ENCODE assay signal across 15 cellular contexts in genomic region chr15:30103941-30104507, GRCh38. TPM values are rescaled to one million over a fixed set of nuclear protein-coding genes. Genes with fewer than 3 reads are reported as not detected.
A peak's percentile ranks its signal among the peaks of the same experiment; 100 is the strongest.
DNase-seq lines count a peak whose midpoint lies in the region; ATAC-seq and TF ChIP-seq lines count a peak whose summit lies in the region.
"Not testable (repeated sequence)": the region's sequence is repeated elsewhere in the genome, so short reads cannot be mapped to it uniquely, and the experiment has no call there.
"Had no signal": no experiment of that assay in that cellular context is flagged by ENCODE, and none has a peak within 500 bp of the region (broad histone marks: within the 10 kb centered on the region; RNA-seq: fewer than 3 reads in every experiment).

No MANE protein-coding gene starts in this region.

- H3K4ac ChIP-seq in IMR-90 (ENCODE audit: low read depth, low read length): not testable (repeated sequence)

- not testable (repeated sequence) for H4K5ac ChIP-seq in IMR-90 (ENCODE audit: low read depth, low read length)

- not testable (repeated sequence) for H2AK5ac ChIP-seq in IMR-90 (ENCODE audit: low read depth, low read length)

- not testable (repeated sequence) for BruUV-seq in IMR-90 (replicated peaks; lab: Mats Ljungman, UMichigan)

- not testable (repeated sequence) for H3K4me1 ChIP-seq in BLaER1 treated with 17β-estradiol and CSF1 and Interleukin-3, amounts not matched to agents 10 nM and 100 nM; IMR-90 (ENCODE audit: control insufficient read depth, insufficient read depth, low read length); iPS-20b (ENCODE audit: insufficient read depth, low read length); naive thymus-derived CD4-positive, alpha-beta T cell (ENCODE audit: control insufficient read depth in 2 of 2, insufficient read depth in 2 of 2, low read length in 2 of 2)

- H2BK15ac ChIP-seq in IMR-90 (ENCODE audit: low read depth, low read length): not testable (repeated sequence)

- not testable (repeated sequence) for H3K9me3 ChIP-seq in BLaER1 treated with 17β-estradiol and CSF1 and Interleukin-3, amounts not matched to agents 10 nM and 100 nM (replicated peaks in 1 of 11); IMR-90 (ENCODE audit: control insufficient read depth, insufficient read depth, low read length); iPS-20b (ENCODE audit: insufficient read depth, low read depth, low read length); naive thymus-derived CD4-positive, alpha-beta T cell (ENCODE audit: control insufficient read depth in 2 of 3, low read length in 3 of 3)

- H3K79me1 ChIP-seq in IMR-90 (ENCODE audit: low read depth in 1 of 2, low read length in 2 of 2): not testable (repeated sequence)

- not testable (repeated sequence) for H3K23ac ChIP-seq in IMR-90 (ENCODE audit: low read depth, low read length)

- CTCF ChIA-PET in IMR-90 (lab: Yijun Ruan, JAX); activated CD8-positive, alpha-beta T cell treated with anti-CD3 and anti-CD28 coated beads, Interleukin-2, amount 10 ng/mL, durations not matched to agents 7 days and 5 days (lab: Charles Lee); naive thymus-derived CD4-positive, alpha-beta T cell (lab: Charles Lee): not testable (repeated sequence)

- H3K36me3 ChIP-seq in BLaER1 treated with 17β-estradiol and CSF1 and Interleukin-3, amounts not matched to agents 10 nM and 100 nM; IMR-90 (ENCODE audit: control insufficient read depth, insufficient read depth, low read length); iPS-20b (ENCODE audit: insufficient read depth, low read depth, low read length); naive thymus-derived CD4-positive, alpha-beta T cell (ENCODE audit: control insufficient read depth in 2 of 3, insufficient read depth in 3 of 3, low read length in 3 of 3): not testable (repeated sequence)

- not testable (repeated sequence) for H2AK9ac ChIP-seq in IMR-90 (replicated peaks; ENCODE audit: low read depth, low read length, poor library complexity)

- not testable (repeated sequence) for H3K27me3 Mint-ChIP-seq in activated CD8-positive, alpha-beta T cell treated with anti-CD3 and anti-CD28 coated beads, Interleukin-2, amount 10 ng/mL, durations not matched to agents 7 days and 5 days (ENCODE audit: low read depth); chondrocyte (ENCODE audit: low read depth); naive thymus-derived CD4-positive, alpha-beta T cell; stimulated activated naive B cell treated with anti-CD40 and anti-IgM and Interleukin-4, amounts not matched to agents 10 μg/mL and 1 μg/mL and 100 μg/mL, for 72 hours

- not testable (repeated sequence) for H4K8ac ChIP-seq in IMR-90 (ENCODE audit: low read depth in 2 of 2, low read length in 2 of 2)

- TF ChIP-seq CTCF in IMR-90 (conservative IDR thresholded peaks at IDR 0.05; ENCODE audit: low read depth, low read length); chondrocyte (IDR thresholded peaks at IDR 0.05): not testable (repeated sequence)

- H3K27ac ChIP-seq in BLaER1 treated with 17β-estradiol and CSF1 and Interleukin-3, amounts not matched to agents 10 nM and 100 nM; IMR-90 (ENCODE audit: insufficient read depth, low read length); iPS-20b (ENCODE audit: low read length); naive thymus-derived CD4-positive, alpha-beta T cell (ENCODE audit: low read depth, low read length): not testable (repeated sequence)

- peak overlapping the region in 8 of 10 experiments; percentile 37 to 64 (median 52); a peak in 14 of 20 replicates for H3K4me3 ChIP-seq in BLaER1 treated with 17β-estradiol and CSF1 and Interleukin-3, amounts not matched to agents 10 nM and 100 nM
- not testable (repeated sequence) for H3K4me3 ChIP-seq in IMR-90 (ENCODE audit: insufficient read depth, low read depth, low read length); naive thymus-derived CD4-positive, alpha-beta T cell (ENCODE audit: low read length)
- peak overlapping the region; percentile 35; the same call in 1 of the 2 replicates for H3K4me3 ChIP-seq in iPS-20b (ENCODE audit: low read length)

- not testable (repeated sequence) for H3K4me3 Mint-ChIP-seq in activated CD8-positive, alpha-beta T cell treated with anti-CD3 and anti-CD28 coated beads, Interleukin-2, amount 10 ng/mL, durations not matched to agents 7 days and 5 days; stimulated activated naive B cell treated with anti-CD40 and anti-IgM and Interleukin-4, amounts not matched to agents 10 μg/mL and 1 μg/mL and 100 μg/mL, for 72 hours
- H3K4me3 Mint-ChIP-seq in chondrocyte (ENCODE audit: unreplicated experiment): peak overlapping the region; percentile 35
- peak overlapping the region in 1 of 10 donors; percentile 20 for H3K4me3 Mint-ChIP-seq in naive thymus-derived CD4-positive, alpha-beta T cell

- in situ Hi-C loops in IMR-90 (cut with MboI; ENCODE audit: low sequenced_read_pairs): not testable (repeated sequence)

- dilution Hi-C loops in IMR-90 (cut with HindIII; ENCODE audit: low sequenced_read_pairs, unreplicated experiment): not testable (repeated sequence)

- H4K91ac ChIP-seq in IMR-90 (ENCODE audit: insufficient read depth, low read depth, low read length): not testable (repeated sequence)

- H3K27ac Mint-ChIP-seq in activated CD8-positive, alpha-beta T cell treated with anti-CD3 and anti-CD28 coated beads, Interleukin-2, amount 10 ng/mL, durations not matched to agents 7 days and 5 days; chondrocyte (ENCODE audit: unreplicated experiment); naive thymus-derived CD4-positive, alpha-beta T cell; stimulated activated naive B cell treated with anti-CD40 and anti-IgM and Interleukin-4, amounts not matched to agents 10 μg/mL and 1 μg/mL and 100 μg/mL, for 72 hours: not testable (repeated sequence)

- TF ChIP-seq RAD21 in IMR-90 (IDR thresholded peaks at IDR 0.05; ENCODE audit: low read length): not testable (repeated sequence)

- H3K4me2 ChIP-seq in BLaER1 treated with 17β-estradiol and CSF1 and Interleukin-3, amounts not matched to agents 10 nM and 100 nM: peak overlapping the region; percentile 29 to 70 (median 49); a peak in 16 of 22 replicates
- H3K4me2 ChIP-seq in IMR-90 (ENCODE audit: low read depth, low read length): not testable (repeated sequence)

- H3K36me3 Mint-ChIP-seq in activated CD8-positive, alpha-beta T cell treated with anti-CD3 and anti-CD28 coated beads, Interleukin-2, amount 10 ng/mL, durations not matched to agents 7 days and 5 days (ENCODE audit: low read depth); chondrocyte (ENCODE audit: low read depth); naive thymus-derived CD4-positive, alpha-beta T cell; stimulated activated naive B cell treated with anti-CD40 and anti-IgM and Interleukin-4, amounts not matched to agents 10 μg/mL and 1 μg/mL and 100 μg/mL, for 72 hours: not testable (repeated sequence)

- H3K9ac ChIP-seq in BLaER1 treated with 17β-estradiol and CSF1 and Interleukin-3, amounts not matched to agents 10 nM and 100 nM: peak overlapping the region in 1 of 11 experiments; percentile 47; a peak in 2 of 22 replicates
- H3K9ac ChIP-seq in IMR-90 (ENCODE audit: low read depth, low read length); iPS-20b (ENCODE audit: low read depth, low read length): not testable (repeated sequence)

- ATAC-seq in IMR-90 (ENCODE audit: low read depth) (peak; percentile 71), Right ventricle myocardium superior (ENCODE audit: poor library complexity) (peak; percentile 87)
- ATAC-seq in activated CD8-positive, alpha-beta T cell treated with anti-CD3 and anti-CD28 coated beads, Interleukin-2, amount 10 ng/mL, durations not matched to agents 7 days and 5 days: peak; percentile 85
- ATAC-seq in naive thymus-derived CD4-positive, alpha-beta T cell: peak; percentile 87
- peak; percentile 78 to 80 for ATAC-seq in stimulated activated naive B cell treated with anti-CD40 and anti-IgM and Interleukin-4, amounts not matched to agents 10 μg/mL and 1 μg/mL and 100 μg/mL, for 72 hours (replicated peaks)

- H3K9me3 Mint-ChIP-seq in activated CD8-positive, alpha-beta T cell treated with anti-CD3 and anti-CD28 coated beads, Interleukin-2, amount 10 ng/mL, durations not matched to agents 7 days and 5 days (ENCODE audit: insufficient read depth); chondrocyte (ENCODE audit: low read depth); naive thymus-derived CD4-positive, alpha-beta T cell; stimulated activated naive B cell treated with anti-CD40 and anti-IgM and Interleukin-4, amounts not matched to agents 10 μg/mL and 1 μg/mL and 100 μg/mL, for 72 hours: not testable (repeated sequence)

- H2AFZ ChIP-seq in IMR-90 (replicated peaks; ENCODE audit: low read length, poor library complexity): not testable (repeated sequence)

- H3K18ac ChIP-seq in IMR-90 (ENCODE audit: low read depth, low read length): not testable (repeated sequence)

- intact Hi-C loops in IMR-90 (cut with micrococcal nuclease); Right ventricle myocardium superior (cut with DNase I); naive thymus-derived CD4-positive, alpha-beta T cell (cut with micrococcal nuclease): not testable (repeated sequence)

- H2BK5ac ChIP-seq in IMR-90 (ENCODE audit: low read depth, low read length, poor library complexity, severe bottlenecking): not testable (repeated sequence)

- not testable (repeated sequence) for H3K9me1 ChIP-seq in IMR-90 (ENCODE audit: insufficient read depth, low read length)

- DNase-seq in IMR-90; activated CD8-positive, alpha-beta T cell treated with anti-CD3 and anti-CD28 coated beads, Interleukin-2, amount 10 ng/mL, durations not matched to agents 7 days and 5 days; chondrocyte (ENCODE audit: low spot score); Right ventricle myocardium superior; naive thymus-derived CD4-positive, alpha-beta T cell; stimulated activated naive B cell treated with anti-CD40 and anti-IgM and Interleukin-4, amounts not matched to agents 10 μg/mL and 1 μg/mL and 100 μg/mL, for 72 hours: not testable (repeated sequence)

- not testable (repeated sequence) for H3K14ac ChIP-seq in IMR-90 (replicated peaks; ENCODE audit: low read depth, low read length)

- not testable (repeated sequence) for H4K20me1 ChIP-seq in BLaER1 treated with 17β-estradiol and CSF1 and Interleukin-3, amounts not matched to agents 10 nM and 100 nM; IMR-90 (ENCODE audit: insufficient read depth, low read length)

- not testable (repeated sequence) for H2BK120ac ChIP-seq in IMR-90 (ENCODE audit: low read depth, low read length)

- H3K27me3 ChIP-seq in BLaER1 treated with 17β-estradiol and CSF1 and Interleukin-3, amounts not matched to agents 10 nM and 100 nM: peaks cover 5 to 15% (median 11%) of the 10 kb centered on the region in 11 experiments
- H3K27me3 ChIP-seq in IMR-90 (ENCODE audit: control insufficient read depth, insufficient read depth, low read length); iPS-20b (ENCODE audit: insufficient read depth, low read length); naive thymus-derived CD4-positive, alpha-beta T cell (ENCODE audit: control insufficient read depth in 2 of 2, insufficient read depth in 2 of 2, low read length in 2 of 2): not testable (repeated sequence)

- H3K4me1 Mint-ChIP-seq in activated CD8-positive, alpha-beta T cell treated with anti-CD3 and anti-CD28 coated beads, Interleukin-2, amount 10 ng/mL, durations not matched to agents 7 days and 5 days (ENCODE audit: low read depth); chondrocyte (ENCODE audit: low read depth); naive thymus-derived CD4-positive, alpha-beta T cell; stimulated activated naive B cell treated with anti-CD40 and anti-IgM and Interleukin-4, amounts not matched to agents 10 μg/mL and 1 μg/mL and 100 μg/mL, for 72 hours: not testable (repeated sequence)

- WGBS in IMR-90 (ENCODE audit: extremely low coverage in 2 of 2, insufficient read length in 1 of 2), 2 experiments: no CpG with 5 or more reads among the region's 42 CpGs

- TF ChIP-seq POLR2A in IMR-90 (IDR thresholded peaks at IDR 0.05; ENCODE audit: low read depth, low read length): not testable (repeated sequence)

- not testable (repeated sequence) for H3K56ac ChIP-seq in IMR-90 (ENCODE audit: extremely low read depth, insufficient read depth, low read length)

- POLR2A ChIA-PET in IMR-90 (lab: Charles Lee; ENCODE audit: unreplicated experiment); activated CD8-positive, alpha-beta T cell treated with anti-CD3 and anti-CD28 coated beads, Interleukin-2, amount 10 ng/mL, durations not matched to agents 7 days and 5 days (lab: Charles Lee); naive thymus-derived CD4-positive, alpha-beta T cell (lab: Charles Lee): not testable (repeated sequence)

- not testable (repeated sequence) for H2BK20ac ChIP-seq in IMR-90 (ENCODE audit: low read depth, low read length)

RNA-seq across cellular contexts. Expression of gene GOLGA8J, which starts 21.3 kb away (rescaled TPM):
- total RNA-seq in IMR-90 (2012; rRNA removed) (under 0.01 TPM in 1 of 2 replicates, not detected in the other), chondrocyte (not detected in 3 replicates), Right ventricle myocardium superior (not detected)
- polyA plus RNA-seq in IMR-90 (2012; rRNA removed): not detected in 2 replicates
- not detected in 2 replicates for polyA plus RNA-seq in IMR-90 (2012; cell fraction: cytosol; rRNA removed)
- polyA plus RNA-seq in IMR-90 (2012; cell fraction: nucleus; rRNA removed; ENCODE audit: low replicate concordance): 0.07 and 0.13 TPM in 2 replicates
- total RNA-seq in activated CD8-positive, alpha-beta T cell treated with anti-CD3 and anti-CD28 coated beads, Interleukin-2, amount 10 ng/mL, durations not matched to agents 7 days and 5 days: under 1 TPM in 1 of 2 experiments, not detected in 1; 0.34 TPM
- under 1 TPM in 3 of 5 experiments, not detected in 2; 0.22 to 0.38 (median 0.30) TPM for total RNA-seq in naive thymus-derived CD4-positive, alpha-beta T cell
- not detected for polyA plus RNA-seq in naive thymus-derived CD4-positive, alpha-beta T cell
- total RNA-seq: activated CD4-positive, alpha-beta memory T cell treated with anti-CD3 and anti-CD28 coated beads, Interleukin-2, amount 10 ng/mL, durations not matched to agents 7 days and 5 days; activated naive CD8-positive, alpha-beta T cell treated with anti-CD3 and anti-CD28 coated beads for 36 hours; Caco-2; HT1080; lung microvascular endothelial cell; stomach had no signal
- polyA plus RNA-seq: stomach had no signal

RNA-seq across cellular contexts. Expression of gene GOLGA8T, which starts 30.8 kb away (rescaled TPM):
- not detected in 2 replicates for total RNA-seq in IMR-90 (2012; rRNA removed)
- not detected in 2 replicates for polyA plus RNA-seq in IMR-90 (2012; rRNA removed)
- polyA plus RNA-seq in IMR-90 (2012; cell fraction: cytosol; rRNA removed): not detected in 2 replicates
- polyA plus RNA-seq in IMR-90 (2012; cell fraction: nucleus; rRNA removed; ENCODE audit: low replicate concordance): not detected in 2 replicates
- 1 to 10 TPM in 1 of 2 experiments, under 1 TPM in 1; 0.94 to 1.3 TPM for total RNA-seq in activated CD8-positive, alpha-beta T cell treated with anti-CD3 and anti-CD28 coated beads, Interleukin-2, amount 10 ng/mL, durations not matched to agents 7 days and 5 days
- 0.20 TPM in 1 of 3 replicates, not detected in the others for total RNA-seq in chondrocyte
- total RNA-seq in Right ventricle myocardium superior: not detected
- 1 to 10 TPM in 1 of 5 experiments, under 1 TPM in 2, not detected in 2; 0.22 to 1.1 (median 0.63) TPM for total RNA-seq in naive thymus-derived CD4-positive, alpha-beta T cell
- not detected for polyA plus RNA-seq in naive thymus-derived CD4-positive, alpha-beta T cell
- total RNA-seq: activated CD4-positive, alpha-beta memory T cell treated with anti-CD3 and anti-CD28 coated beads, Interleukin-2, amount 10 ng/mL, durations not matched to agents 7 days and 5 days; Caco-2; lung microvascular endothelial cell; stomach; T-helper 1 cell treated with Interleukin-12 subunit alpha and Interleukin-12 subunit beta and Interleukin-4 antibody, amounts not matched to agents 30 ng/mL and 1 ng/mL, for 36 hours had no signal
- polyA plus RNA-seq: stomach had no signal
